In the genomic region with DNA sequence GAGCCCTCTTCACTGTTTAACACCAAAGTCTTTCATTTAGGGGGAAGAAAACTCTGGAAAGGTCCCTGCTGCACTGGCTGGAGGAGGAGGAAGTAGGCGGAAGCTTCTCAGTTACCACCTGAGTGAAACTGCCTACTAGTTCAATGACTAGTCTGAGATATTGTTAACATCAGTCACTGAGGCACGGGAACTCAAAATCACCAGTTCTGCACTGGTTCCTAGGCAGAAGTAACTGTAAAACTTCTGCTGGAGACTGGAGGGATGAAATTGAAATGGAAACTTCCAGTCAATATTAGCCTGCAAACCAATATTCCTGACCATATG, we compare ENCODE assay signal across 13 cellular contexts.
DNase-seq lines count a peak whose midpoint lies in the region; ATAC-seq, FAIRE-seq and TF ChIP-seq lines count a peak whose summit lies in the region.
"Had no signal": no experiment of that assay in that cellular context is flagged by ENCODE, and none has a peak within 500 bp of the region (broad histone marks: within the 10 kb centered on the region; RNA-seq: fewer than 3 reads in every experiment).

No MANE protein-coding gene starts in this region.

- TF ChIP-seq POLR2A in GM12891 (IDR thresholded peaks at IDR 0.05; ENCODE audit: low read depth, low read length) = no peak

- no peaks in the 10 kb centered on the region for H3K4me1 Mint-ChIP-seq in CD14-positive monocyte

- no peak overlapping the region for H3K4me3 ChIP-seq in small intestine (ENCODE audit: low read depth in 1 of 2, low read length in 2 of 2)

- H3K4me3 Mint-ChIP-seq in CD14-positive monocyte = no peak overlapping the region
- H3K4me3 Mint-ChIP-seq: activated CD8-positive, alpha-beta T cell treated with anti-CD3 and anti-CD28 coated beads for 36 hours had no signal

- H3K27ac ChIP-seq in small intestine (ENCODE audit: low read depth in 1 of 2, low read length in 1 of 2) = no peak overlapping the region
- H3K27ac ChIP-seq: epithelial cell of prostate had no signal

- H3K9me3 ChIP-seq in small intestine (ENCODE audit: control insufficient read depth, low read depth) = no peaks in the 10 kb centered on the region

- intact Hi-C loops in posterior vena cava (cut with DNase I) (no loop called here), CD14-positive monocyte (cut with micrococcal nuclease) (no loop called here)

- no peaks in the 10 kb centered on the region for H3K4me1 ChIP-seq in small intestine (ENCODE audit: control insufficient read depth in 2 of 2, insufficient read depth in 1 of 2, low read depth in 1 of 2, low read length in 1 of 2)

- FAIRE-seq in GM12891 (lab: Jason Lieb, UNC) = no peak
- no peak for FAIRE-seq in small intestine (lab: Jason Lieb, UNC)

- peak; percentile 56 for ATAC-seq in GM19468 (IDR thresholded peaks at IDR 0.05; ENCODE audit: extremely low read depth, unreplicated experiment)
- peak; percentile 82 for ATAC-seq in HG02938 (IDR thresholded peaks at IDR 0.05; ENCODE audit: unreplicated experiment)
- ATAC-seq in HG03571 (IDR thresholded peaks at IDR 0.05; ENCODE audit: unreplicated experiment) = peak; percentile 71
- ATAC-seq: activated CD8-positive, alpha-beta T cell treated with anti-CD3 and anti-CD28 coated beads for 36 hours had no signal

- H3K27me3 Mint-ChIP-seq in CD14-positive monocyte (ENCODE audit: low read depth in 3 of 3) = peaks cover 0 to 3% (median 2%) of the 10 kb centered on the region in 3 donors
- H3K27me3 Mint-ChIP-seq: activated CD8-positive, alpha-beta T cell treated with anti-CD3 and anti-CD28 coated beads for 36 hours had no signal

- H3K36me3 ChIP-seq in small intestine (ENCODE audit: control insufficient read depth in 2 of 2, insufficient read depth in 2 of 2, low read length in 2 of 2) = no peaks in the 10 kb centered on the region

- no peaks in the 10 kb centered on the region for H3K9me3 Mint-ChIP-seq in CD14-positive monocyte
- H3K9me3 Mint-ChIP-seq: activated CD8-positive, alpha-beta T cell treated with anti-CD3 and anti-CD28 coated beads for 36 hours had no signal

- H3K27me3 ChIP-seq in small intestine (ENCODE audit: control insufficient read depth in 2 of 2, insufficient read depth in 2 of 2, low read length in 2 of 2) = no peaks in the 10 kb centered on the region

- no peaks in the 10 kb centered on the region for H3K36me3 Mint-ChIP-seq in CD14-positive monocyte

- 82 to 89% (median 84%) methylated on average over 2 of the region's 2 CpGs for WGBS in small intestine, 3 donors

- TF ChIP-seq CTCF in CD14-positive monocyte (IDR thresholded peaks at IDR 0.05) = no peak

- no peak for DNase-seq in GM12891 (ENCODE audit: insufficient read length, low spot score)
- DNase-seq in small intestine = no peak
- no peak for DNase-seq in posterior vena cava (ENCODE audit: low spot score)
- no peak for DNase-seq in H4 (ENCODE audit: low spot score)
- DNase-seq in CD14-positive monocyte (ENCODE audit: low spot score) = no peak
- DNase-seq: activated CD8-positive, alpha-beta T cell treated with anti-CD3 and anti-CD28 coated beads for 36 hours; activated naive CD4-positive, alpha-beta T cell treated with Interleukin-2 at 50 U/mL for 16 hours; central memory CD4-positive, alpha-beta T cell; T-helper 1 cell had no signal

- H3K27ac Mint-ChIP-seq in CD14-positive monocyte = no peak overlapping the region
- H3K27ac Mint-ChIP-seq: activated CD8-positive, alpha-beta T cell treated with anti-CD3 and anti-CD28 coated beads for 36 hours had no signal

TF ChIP-seq in GM12891, 5 proteins besides CTCF, POLR2A, EP300 and RAD21:
- TF ChIP-seq SPI1 (IDR thresholded peaks at IDR 0.05; ENCODE audit: low read depth, low read length) (0 out of 2 replicates have a peak, but pooled peaks have one; percentile 1), PAX5 (IDR thresholded peaks at IDR 0.05; ENCODE audit: insufficient read depth, low read length, severe bottlenecking) (no peak)
